ENCODE assay signal across 1 cellular context in the genomic region with DNA sequence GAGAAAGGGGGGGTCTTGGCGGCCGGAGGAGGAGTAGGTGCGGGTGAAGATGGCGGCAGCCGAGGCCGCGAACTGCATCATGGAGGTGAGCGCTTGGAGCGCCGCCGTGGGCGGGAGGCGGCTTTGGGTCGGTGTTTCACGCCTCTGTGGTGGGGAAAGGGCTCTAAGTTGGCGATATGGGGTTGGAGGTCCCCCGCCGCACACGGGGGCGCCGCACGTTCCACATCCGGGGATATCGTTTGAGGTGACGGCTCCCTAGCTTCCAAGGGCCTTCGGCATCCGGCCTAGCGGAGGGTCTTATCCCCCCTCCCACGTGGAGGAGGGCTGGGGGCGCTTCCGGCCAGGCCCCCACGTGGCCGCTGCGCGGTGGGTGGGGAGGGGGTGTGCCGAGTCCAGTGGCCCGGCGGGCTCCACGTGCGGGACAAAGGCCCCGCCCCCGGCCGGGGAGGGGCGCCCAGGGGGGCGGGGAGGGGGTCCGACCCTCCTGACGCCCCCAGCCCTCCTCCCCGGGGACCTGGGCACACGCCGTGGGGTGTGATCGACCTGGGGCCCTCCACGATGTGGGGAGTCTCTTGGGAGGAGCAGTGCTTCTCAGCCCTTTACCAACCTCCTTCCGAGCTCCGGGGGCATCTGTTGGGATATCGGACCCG.
TF ChIP-seq lines count a peak whose summit lies in the region.

A gene (plus strand): TSS at position 40 of the 650 bp plus-strand sequence. CDS start 10 bp downstream, at position 50.

TF ChIP-seq in HepG2, 621 proteins besides CTCF, POLR2A, EP300 and RAD21 (continued from another document):
- TF ChIP-seq, protein P1, sequence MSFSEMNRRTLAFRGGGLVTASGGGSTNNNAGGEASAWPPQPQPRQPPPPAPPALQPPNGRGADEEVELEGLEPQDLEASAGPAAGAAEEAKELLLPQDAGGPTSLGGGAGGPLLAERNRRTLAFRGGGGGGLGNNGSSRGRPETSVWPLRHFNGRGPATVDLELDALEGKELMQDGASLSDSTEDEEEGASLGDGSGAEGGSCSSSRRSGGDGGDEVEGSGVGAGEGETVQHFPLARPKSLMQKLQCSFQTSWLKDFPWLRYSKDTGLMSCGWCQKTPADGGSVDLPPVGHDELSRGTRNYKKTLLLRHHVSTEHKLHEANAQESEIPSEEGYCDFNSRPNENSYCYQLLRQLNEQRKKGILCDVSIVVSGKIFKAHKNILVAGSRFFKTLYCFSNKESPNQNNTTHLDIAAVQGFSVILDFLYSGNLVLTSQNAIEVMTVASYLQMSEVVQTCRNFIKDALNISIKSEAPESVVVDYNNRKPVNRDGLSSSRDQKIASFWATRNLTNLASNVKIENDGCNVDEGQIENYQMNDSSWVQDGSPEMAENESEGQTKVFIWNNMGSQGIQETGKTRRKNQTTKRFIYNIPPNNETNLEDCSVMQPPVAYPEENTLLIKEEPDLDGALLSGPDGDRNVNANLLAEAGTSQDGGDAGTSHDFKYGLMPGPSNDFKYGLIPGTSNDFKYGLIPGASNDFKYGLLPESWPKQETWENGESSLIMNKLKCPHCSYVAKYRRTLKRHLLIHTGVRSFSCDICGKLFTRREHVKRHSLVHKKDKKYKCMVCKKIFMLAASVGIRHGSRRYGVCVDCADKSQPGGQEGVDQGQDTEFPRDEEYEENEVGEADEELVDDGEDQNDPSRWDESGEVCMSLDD (CRISPR knock-in tag; IDR thresholded peaks at IDR 0.05; ENCODE audit: borderline replicate concordance), result no peak
- TF ChIP-seq GATAD1 (CRISPR knock-in tag; IDR thresholded peaks at IDR 0.05) (no peak; the same call in 1 of the 2 replicates), KLF13 (CRISPR knock-in tag; IDR thresholded peaks at IDR 0.05) (no peak), RFXANK (CRISPR knock-in tag; IDR thresholded peaks at IDR 0.05) (peak; percentile 25; the same call in 1 of the 2 replicates), PTBP1 (IDR thresholded peaks at IDR 0.05; ENCODE audit: low read depth, low read length, poor library complexity, severe bottlenecking) (no peak), ZNF781 (CRISPR knock-in tag; IDR thresholded peaks at IDR 0.05; ENCODE audit: borderline replicate concordance, not compliant biosample characterization) (no peak), NFKBIZ (CRISPR knock-in tag; IDR thresholded peaks at IDR 0.05) (peak; percentile 75; the same call in 1 of the 2 replicates), ZNF33A (CRISPR knock-in tag; IDR thresholded peaks at IDR 0.05; ENCODE audit: borderline replicate concordance) (no peak), IRX3 (CRISPR knock-in tag; IDR thresholded peaks at IDR 0.05; ENCODE audit: borderline replicate concordance, low read depth) (no peak), ZSCAN20 (CRISPR knock-in tag; IDR thresholded peaks at IDR 0.05; ENCODE audit: borderline replicate concordance) (no peak), MIER3 (CRISPR knock-in tag; IDR thresholded peaks at IDR 0.05; ENCODE audit: borderline replicate concordance) (peak; percentile 53; the same call in 1 of the 2 replicates), ATAD3A (CRISPR knock-in tag; IDR thresholded peaks at IDR 0.05) (no peak), ZBTB8A (CRISPR knock-in tag; IDR thresholded peaks at IDR 0.05; ENCODE audit: borderline replicate concordance, low read depth) (no peak; the same call in 1 of the 2 replicates)
- TF ChIP-seq, protein P2, sequence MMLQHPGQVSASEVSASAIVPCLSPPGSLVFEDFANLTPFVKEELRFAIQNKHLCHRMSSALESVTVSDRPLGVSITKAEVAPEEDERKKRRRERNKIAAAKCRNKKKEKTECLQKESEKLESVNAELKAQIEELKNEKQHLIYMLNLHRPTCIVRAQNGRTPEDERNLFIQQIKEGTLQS (CRISPR knock-in tag; IDR thresholded peaks at IDR 0.05), result peak; percentile 25; the same call in 1 of the 2 replicates
- TF ChIP-seq, protein P3, sequence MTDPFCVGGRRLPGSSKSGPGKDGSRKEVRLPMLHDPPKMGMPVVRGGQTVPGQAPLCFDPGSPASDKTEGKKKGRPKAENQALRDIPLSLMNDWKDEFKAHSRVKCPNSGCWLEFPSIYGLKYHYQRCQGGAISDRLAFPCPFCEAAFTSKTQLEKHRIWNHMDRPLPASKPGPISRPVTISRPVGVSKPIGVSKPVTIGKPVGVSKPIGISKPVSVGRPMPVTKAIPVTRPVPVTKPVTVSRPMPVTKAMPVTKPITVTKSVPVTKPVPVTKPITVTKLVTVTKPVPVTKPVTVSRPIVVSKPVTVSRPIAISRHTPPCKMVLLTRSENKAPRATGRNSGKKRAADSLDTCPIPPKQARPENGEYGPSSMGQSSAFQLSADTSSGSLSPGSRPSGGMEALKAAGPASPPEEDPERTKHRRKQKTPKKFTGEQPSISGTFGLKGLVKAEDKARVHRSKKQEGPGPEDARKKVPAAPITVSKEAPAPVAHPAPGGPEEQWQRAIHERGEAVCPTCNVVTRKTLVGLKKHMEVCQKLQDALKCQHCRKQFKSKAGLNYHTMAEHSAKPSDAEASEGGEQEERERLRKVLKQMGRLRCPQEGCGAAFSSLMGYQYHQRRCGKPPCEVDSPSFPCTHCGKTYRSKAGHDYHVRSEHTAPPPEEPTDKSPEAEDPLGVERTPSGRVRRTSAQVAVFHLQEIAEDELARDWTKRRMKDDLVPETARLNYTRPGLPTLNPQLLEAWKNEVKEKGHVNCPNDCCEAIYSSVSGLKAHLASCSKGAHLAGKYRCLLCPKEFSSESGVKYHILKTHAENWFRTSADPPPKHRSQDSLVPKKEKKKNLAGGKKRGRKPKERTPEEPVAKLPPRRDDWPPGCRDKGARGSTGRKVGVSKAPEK (CRISPR knock-in tag; IDR thresholded peaks at IDR 0.05; ENCODE audit: borderline replicate concordance), result no peak
- TF ChIP-seq, protein P4, sequence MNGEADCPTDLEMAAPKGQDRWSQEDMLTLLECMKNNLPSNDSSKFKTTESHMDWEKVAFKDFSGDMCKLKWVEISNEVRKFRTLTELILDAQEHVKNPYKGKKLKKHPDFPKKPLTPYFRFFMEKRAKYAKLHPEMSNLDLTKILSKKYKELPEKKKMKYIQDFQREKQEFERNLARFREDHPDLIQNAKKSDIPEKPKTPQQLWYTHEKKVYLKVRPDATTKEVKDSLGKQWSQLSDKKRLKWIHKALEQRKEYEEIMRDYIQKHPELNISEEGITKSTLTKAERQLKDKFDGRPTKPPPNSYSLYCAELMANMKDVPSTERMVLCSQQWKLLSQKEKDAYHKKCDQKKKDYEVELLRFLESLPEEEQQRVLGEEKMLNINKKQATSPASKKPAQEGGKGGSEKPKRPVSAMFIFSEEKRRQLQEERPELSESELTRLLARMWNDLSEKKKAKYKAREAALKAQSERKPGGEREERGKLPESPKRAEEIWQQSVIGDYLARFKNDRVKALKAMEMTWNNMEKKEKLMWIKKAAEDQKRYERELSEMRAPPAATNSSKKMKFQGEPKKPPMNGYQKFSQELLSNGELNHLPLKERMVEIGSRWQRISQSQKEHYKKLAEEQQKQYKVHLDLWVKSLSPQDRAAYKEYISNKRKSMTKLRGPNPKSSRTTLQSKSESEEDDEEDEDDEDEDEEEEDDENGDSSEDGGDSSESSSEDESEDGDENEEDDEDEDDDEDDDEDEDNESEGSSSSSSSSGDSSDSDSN (CRISPR knock-in tag; IDR thresholded peaks at IDR 0.05), result 0 out of 2 replicates have a peak, but pooled peaks have one; percentile 47
TF ChIP-seq in HepG2: peak in this region for 205.
